In the genomic region with DNA sequence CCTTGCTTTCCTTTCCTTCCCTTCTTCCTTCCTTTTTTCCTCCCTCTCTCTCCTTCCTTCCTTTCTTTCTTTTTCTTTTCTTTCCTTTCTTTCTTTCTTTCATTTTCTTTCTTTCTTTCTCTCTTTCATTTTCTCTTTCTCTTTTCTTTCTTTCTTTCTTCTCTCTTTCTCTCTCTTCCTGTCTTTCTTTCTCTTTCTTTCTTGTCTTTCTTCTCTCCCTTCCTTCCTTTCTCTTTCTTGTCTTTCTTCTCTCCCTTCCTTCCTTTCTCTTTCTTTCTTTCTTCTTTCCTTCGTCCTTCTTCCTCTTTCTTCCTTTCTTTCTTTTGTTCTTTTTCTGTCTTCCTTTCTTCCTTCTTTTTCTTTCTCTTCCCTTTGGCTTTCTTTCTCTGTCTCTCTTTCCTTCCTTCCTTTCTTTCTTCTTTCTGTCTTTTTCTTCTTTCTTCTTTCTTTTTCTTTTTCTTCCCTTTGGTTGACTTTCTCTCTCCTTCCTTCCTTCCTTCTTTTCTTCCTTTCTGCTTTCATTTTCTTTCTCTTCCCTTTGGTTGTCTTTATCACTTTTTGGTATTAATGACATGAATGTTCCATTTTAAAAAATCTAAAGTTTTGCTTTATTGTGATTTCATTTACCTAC, we compare ENCODE assay signal across 20 cellular contexts.
DNase-seq lines count a peak whose midpoint lies in the region; ATAC-seq and TF ChIP-seq lines count a peak whose summit lies in the region.
"Had no signal": no experiment of that assay in that cellular context is flagged by ENCODE, and none has a peak within 500 bp of the region (broad histone marks: within the 10 kb centered on the region; RNA-seq: fewer than 3 reads in every experiment).

No MANE protein-coding gene starts in this region.

- peaks cover 5% of the 10 kb centered on the region for H3K9me3 Mint-ChIP-seq in activated T-cell treated with anti-CD3 and anti-CD28 coated beads, Interleukin-2, amount 50 U/mL, for 24 hours
- H3K9me3 Mint-ChIP-seq in activated B cell treated with CpG ODN at 0.5 μM for 24 hours, result peaks cover 5% of the 10 kb centered on the region
- H3K9me3 Mint-ChIP-seq in memory B cell, result peaks cover 2% of the 10 kb centered on the region
- peaks cover 15% of the 10 kb centered on the region for H3K9me3 Mint-ChIP-seq in mesothelial cell of epicardium

- 0 out of 2 replicates have a peak overlapping the region, but pooled peaks have one; percentile 29 for H2AFZ ChIP-seq in GM23248

- no peaks in the 10 kb centered on the region for H3F3A ChIP-seq in GM23248 (ENCODE audit: insufficient read depth)

- H4K20me1 ChIP-seq in GM23248 (ENCODE audit: insufficient read depth), result no peaks in the 10 kb centered on the region

- H3K4me3 ChIP-seq in GM23248, result no peak overlapping the region
- H3K4me3 ChIP-seq: esophagus squamous epithelium, gastrocnemius medialis, MG63, spleen had no signal

- H3K27ac Mint-ChIP-seq in activated T-cell treated with anti-CD3 and anti-CD28 coated beads, Interleukin-2, amount 50 U/mL, for 24 hours, result peak overlapping the region; percentile 38
- no peak overlapping the region for H3K27ac Mint-ChIP-seq in activated B cell treated with CpG ODN at 0.5 μM for 24 hours
- peak overlapping the region; percentile 1 for H3K27ac Mint-ChIP-seq in memory B cell
- H3K27ac Mint-ChIP-seq in mesothelial cell of epicardium, result no peak overlapping the region

- CTCF ChIA-PET in activated B cell treated with CpG ODN at 0.5 μM for 24 hours (lab: Charles Lee), result no interaction called here

- WGBS in GM23248 (ENCODE audit: low coverage in 1 of 2, low lambda C conversion rate in 2 of 2, missing lambda C conversion rate in 2 of 2), 2 experiments, result 48 to 89% methylated on average over 1 of the region's 1 CpG

- no peaks in the 10 kb centered on the region for H3K27me3 Mint-ChIP-seq in activated T-cell treated with anti-CD3 and anti-CD28 coated beads, Interleukin-2, amount 50 U/mL, for 24 hours
- no peaks in the 10 kb centered on the region for H3K27me3 Mint-ChIP-seq in activated B cell treated with CpG ODN at 0.5 μM for 24 hours
- H3K27me3 Mint-ChIP-seq in memory B cell, result no peaks in the 10 kb centered on the region
- no peaks in the 10 kb centered on the region for H3K27me3 Mint-ChIP-seq in mesothelial cell of epicardium (ENCODE audit: low read depth)

- no peak overlapping the region for H3K4me3 Mint-ChIP-seq in activated T-cell treated with anti-CD3 and anti-CD28 coated beads, Interleukin-2, amount 50 U/mL, for 24 hours
- H3K4me3 Mint-ChIP-seq in activated B cell treated with CpG ODN at 0.5 μM for 24 hours (no peak overlapping the region), memory B cell (no peak overlapping the region), mesothelial cell of epicardium (no peak overlapping the region)

- H3K9ac ChIP-seq in GM23248, result no peak overlapping the region

- intact Hi-C loops in activated B cell treated with CpG ODN at 0.5 μM for 24 hours (cut with micrococcal nuclease), result loop anchor here (10.0 kb wide), 1 partner anchor 190 kb away; no protein-coding TSS in a partner anchor

- H3K79me2 ChIP-seq in GM23248 (ENCODE audit: insufficient read depth), result no peaks in the 10 kb centered on the region

- no peak for DNase-seq in activated T-cell treated with anti-CD3 and anti-CD28 coated beads, Interleukin-2, amount 50 U/mL, for 24 hours
- DNase-seq in activated T-cell treated with anti-CD3 and anti-CD28 coated beads for 4 hours (no peak), GM23248 (no peak), activated B cell treated with CpG ODN at 0.5 μM for 24 hours (no peak), memory B cell (ENCODE audit: low spot score in 2 of 2) (no peak), GM19240 (ENCODE audit: insufficient read length, low spot score) (no peak), mesothelial cell of epicardium (ENCODE audit: low spot score in 2 of 2, unreplicated experiment in 2 of 2) (no peak)
- DNase-seq: C1 segment of cervical spinal cord, DMS79, esophagus squamous epithelium, gastrocnemius medialis, HCEC 1CT, MG63, NCI-H1417, NCI-H2081, NCI-H345, posterior cingulate gyrus, right cardiac atrium, spleen had no signal

- H3K4me1 ChIP-seq in GM23248 (ENCODE audit: insufficient read depth), result no peaks in the 10 kb centered on the region
- H3K4me1 ChIP-seq: esophagus squamous epithelium, gastrocnemius medialis, spleen had no signal

- H3K36me3 Mint-ChIP-seq in activated T-cell treated with anti-CD3 and anti-CD28 coated beads, Interleukin-2, amount 50 U/mL, for 24 hours (ENCODE audit: low read depth), result no peaks in the 10 kb centered on the region
- H3K36me3 Mint-ChIP-seq in activated B cell treated with CpG ODN at 0.5 μM for 24 hours (ENCODE audit: low read depth), result no peaks in the 10 kb centered on the region
- H3K36me3 Mint-ChIP-seq in memory B cell, result no peaks in the 10 kb centered on the region
- H3K36me3 Mint-ChIP-seq in mesothelial cell of epicardium, result peaks cover 3% of the 10 kb centered on the region

- in situ Hi-C loops in GM23248 (cut with MboI), result no loop called here

- ATAC-seq in activated B cell treated with CpG ODN at 0.5 μM for 24 hours (ENCODE audit: low read depth), result no peak
- no peak for ATAC-seq in memory B cell (ENCODE audit: low read depth)
- ATAC-seq in GM21390 (IDR thresholded peaks at IDR 0.05; ENCODE audit: unreplicated experiment), result no peak
- ATAC-seq: gastrocnemius medialis, right cardiac atrium had no signal

- H3K4me2 ChIP-seq in GM23248 (ENCODE audit: unreplicated experiment), result no peak overlapping the region

- POLR2A ChIA-PET in activated B cell treated with CpG ODN at 0.5 μM for 24 hours (lab: Charles Lee), result no interaction called here

- H3K27ac ChIP-seq in GM23248, result no peak overlapping the region
- H3K27ac ChIP-seq: esophagus squamous epithelium, gastrocnemius medialis, spleen had no signal

- peak; percentile 75 for TF ChIP-seq CTCF in activated B cell treated with CpG ODN at 0.5 μM for 24 hours (IDR thresholded peaks at IDR 0.05)
- no peak for TF ChIP-seq CTCF in mesothelial cell of epicardium (IDR thresholded peaks at IDR 0.05; ENCODE audit: unreplicated experiment)

- H3K9me2 ChIP-seq in GM23248 (ENCODE audit: insufficient read depth), result no peaks in the 10 kb centered on the region

- no peaks in the 10 kb centered on the region for H3K27me3 ChIP-seq in GM23248 (replicated peaks; ENCODE audit: insufficient read depth)
- H3K27me3 ChIP-seq: esophagus squamous epithelium, gastrocnemius medialis, MG63, spleen had no signal

- no peaks in the 10 kb centered on the region for H3K36me3 ChIP-seq in GM23248 (ENCODE audit: low read depth)
- H3K36me3 ChIP-seq: esophagus squamous epithelium, gastrocnemius medialis, MG63, spleen had no signal

- H3K9me3 ChIP-seq in GM23248 (ENCODE audit: low read depth), result no peaks in the 10 kb centered on the region
- H3K9me3 ChIP-seq: esophagus squamous epithelium, gastrocnemius medialis, MG63 had no signal

- H3K4me1 Mint-ChIP-seq in activated T-cell treated with anti-CD3 and anti-CD28 coated beads, Interleukin-2, amount 50 U/mL, for 24 hours (ENCODE audit: low read depth), result peaks cover 7% of the 10 kb centered on the region
- H3K4me1 Mint-ChIP-seq in activated B cell treated with CpG ODN at 0.5 μM for 24 hours (peaks cover 5% of the 10 kb centered on the region), memory B cell (peaks cover 6% of the 10 kb centered on the region), mesothelial cell of epicardium (peaks cover 4% of the 10 kb centered on the region)

Comparison
In these comparisons a context has a peak if more than half of its experiments do, and no peak if none do; other contexts are left out.
1. H3K27ac Mint-ChIP-seq: peak in activated T-cell treated with anti-CD3 and anti-CD28 coated beads, Interleukin-2, amount 50 U/mL, for 24 hours (single experiment) and memory B cell (single experiment); none in activated B cell treated with CpG ODN at 0.5 μM for 24 hours (single experiment) and mesothelial cell of epicardium (single experiment).